In genomic region chr5:669111-669841, GRCh38 we compare ENCODE assay signal across 8 cellular contexts. TPM values are rescaled to one million over a fixed set of nuclear protein-coding genes. Genes with fewer than 3 reads are reported as not detected.
A peak's percentile ranks its signal among the peaks of the same experiment; 100 is the strongest.
DNase-seq lines count a peak whose midpoint lies in the region; ATAC-seq and TF ChIP-seq lines count a peak whose summit lies in the region.
"Had no signal": no experiment of that assay in that cellular context is flagged by ENCODE, and none has a peak within 500 bp of the region (broad histone marks: within the 10 kb centered on the region; RNA-seq: fewer than 3 reads in every experiment).

No MANE protein-coding gene starts in this region.

- H3K27ac ChIP-seq in colonic mucosa (no peak overlapping the region), muscle layer of colon (ENCODE audit: low read depth, low read length) (peak overlapping the region; percentile 56), vagina (no peak overlapping the region)

- H3K9ac ChIP-seq in colonic mucosa (ENCODE audit: low read depth in 2 of 2, low read length in 2 of 2): no peak overlapping the region
- H3K9ac ChIP-seq in muscle layer of colon (ENCODE audit: low read length): no peak overlapping the region

- H3K9me3 ChIP-seq in colonic mucosa: no peaks in the 10 kb centered on the region
- no peaks in the 10 kb centered on the region for H3K9me3 ChIP-seq in muscle layer of colon (ENCODE audit: low read length)
- H3K9me3 ChIP-seq in vagina: no peaks in the 10 kb centered on the region

- no peak overlapping the region for H3K4me3 ChIP-seq in colonic mucosa
- no peak overlapping the region for H3K4me3 ChIP-seq in muscle layer of colon (ENCODE audit: low read depth in 1 of 2, low read length in 2 of 2)
- no peak overlapping the region for H3K4me3 ChIP-seq in vagina

- TF ChIP-seq CTCF in GM13977 (IDR thresholded peaks at IDR 0.05; ENCODE audit: extremely low read depth, insufficient read depth, missing control alignments): peak; percentile 75
- peak; percentile 68 for TF ChIP-seq CTCF in colonic mucosa (IDR thresholded peaks at IDR 0.05)
- peak; percentile 26 to 46 (median 29) for TF ChIP-seq CTCF in vagina (IDR thresholded peaks at IDR 0.05)

- DNase-seq in GM13977 (ENCODE audit: low spot score) (peak; percentile 69), colonic mucosa (no peak), vagina (ENCODE audit: extremely low spot score in 2 of 2) (no peak), NCI-H524 treated with DMSO at 0.1 percent for 48 hours (lab: John Stamatoyannopoulos, UW) (no peak)
- peak; percentile 36 for DNase-seq in T-helper 2 cell treated with Interferon-gamma antibody and Interleukin-4, amounts not matched to agents 5 μg/mL and 100 μg/mL, for 36 hours (ENCODE audit: low spot score)

- H3K27me3 Mint-ChIP-seq in T-helper 2 cell treated with Interferon-gamma antibody and Interleukin-4, amounts not matched to agents 5 μg/mL and 100 μg/mL, for 36 hours (ENCODE audit: low read depth): no peaks in the 10 kb centered on the region

- H3K4me1 ChIP-seq in colonic mucosa (peaks cover 21% of the 10 kb centered on the region), muscle layer of colon (ENCODE audit: insufficient read depth, low read length) (peaks cover 41% of the 10 kb centered on the region), vagina (peaks cover 34% of the 10 kb centered on the region)

- H3K27ac Mint-ChIP-seq in T-helper 2 cell treated with Interferon-gamma antibody and Interleukin-4, amounts not matched to agents 5 μg/mL and 100 μg/mL, for 36 hours: no peak overlapping the region
- H3K27ac Mint-ChIP-seq: T-helper 1 cell treated with Interleukin-12 subunit alpha and Interleukin-12 subunit beta and Interleukin-4 antibody, amounts not matched to agents 30 μg/mL and 1 μg/mL, for 36 hours had no signal

- no peak for TF ChIP-seq POLR2A in vagina (IDR thresholded peaks at IDR 0.05)

- intact Hi-C loops in colonic mucosa (cut with DNase I) (no loop called here), vagina (cut with DNase I) (loop anchor here (2.0 kb wide), 1 partner anchor 40 kb away; no protein-coding TSS in a partner anchor)

- no peak for ATAC-seq in HG02938 (IDR thresholded peaks at IDR 0.05; ENCODE audit: unreplicated experiment)

- H3K27me3 ChIP-seq in colonic mucosa (no peaks in the 10 kb centered on the region), muscle layer of colon (ENCODE audit: control insufficient read depth in 1 of 2, insufficient read depth in 2 of 2, low read length in 2 of 2) (no peaks in the 10 kb centered on the region), vagina (no peaks in the 10 kb centered on the region)

- no peaks in the 10 kb centered on the region for H3K9me3 Mint-ChIP-seq in T-helper 2 cell treated with Interferon-gamma antibody and Interleukin-4, amounts not matched to agents 5 μg/mL and 100 μg/mL, for 36 hours
- H3K9me3 Mint-ChIP-seq: T-helper 1 cell treated with Interleukin-12 subunit alpha and Interleukin-12 subunit beta and Interleukin-4 antibody, amounts not matched to agents 30 μg/mL and 1 μg/mL, for 36 hours had no signal

- H3K4me1 Mint-ChIP-seq in T-helper 2 cell treated with Interferon-gamma antibody and Interleukin-4, amounts not matched to agents 5 μg/mL and 100 μg/mL, for 36 hours (ENCODE audit: low read depth): peaks cover 2% of the 10 kb centered on the region

- H3K36me3 Mint-ChIP-seq in T-helper 2 cell treated with Interferon-gamma antibody and Interleukin-4, amounts not matched to agents 5 μg/mL and 100 μg/mL, for 36 hours (ENCODE audit: low read depth): peaks cover 8% of the 10 kb centered on the region

- in situ Hi-C loops in GM13977 (cut with MboI; ENCODE audit: low pct_unique_long_range_greater_than_20kb, low sequenced_read_pairs, unreplicated experiment): loop anchor here (10.0 kb wide), 1 partner anchor 236 kb away; no protein-coding TSS in a partner anchor

- H3K36me3 ChIP-seq in colonic mucosa (no peaks in the 10 kb centered on the region), muscle layer of colon (ENCODE audit: insufficient read depth, low read length) (peaks cover 9% of the 10 kb centered on the region), vagina (peaks cover 0 to 5% of the 10 kb centered on the region in 2 donors)

- H3K4me3 Mint-ChIP-seq in T-helper 2 cell treated with Interferon-gamma antibody and Interleukin-4, amounts not matched to agents 5 μg/mL and 100 μg/mL, for 36 hours: no peak overlapping the region
- H3K4me3 Mint-ChIP-seq: T-helper 1 cell treated with Interleukin-12 subunit alpha and Interleukin-12 subunit beta and Interleukin-4 antibody, amounts not matched to agents 30 μg/mL and 1 μg/mL, for 36 hours had no signal

RNA-seq across cellular contexts. Expression of gene TPPP, which starts 23.9 kb away (rescaled TPM):
- total RNA-seq in colonic mucosa (1 to 10 TPM; 1.7 to 4.0 TPM), vagina (4.7 TPM)

RNA-seq across cellular contexts. Expression of gene CEP72, which starts 57.1 kb away (rescaled TPM):
- total RNA-seq in colonic mucosa (10 to 100 TPM in 1 of 2 donors, 1 to 10 TPM in 1; 3.8 to 21.0 TPM), vagina (20.1 TPM)

Comparison
In these comparisons a context has a peak if more than half of its experiments do, and no peak if none do; other contexts are left out.
1. DNase-seq: peak in GM13977 (single experiment) and T-helper 2 cell treated with Interferon-gamma antibody and Interleukin-4, amounts not matched to agents 5 μg/mL and 100 μg/mL, for 36 hours (single experiment); none in colonic mucosa (single experiment), vagina (0 of 2) and NCI-H524 treated with DMSO at 0.1 percent for 48 hours (single experiment).
2. Peak in every context shown above with its lines, with median percentiles within 50 percentile points of each other: CTCF ChIP-seq.